In genomic region chr14:29217813-29218450, GRCh38 we compare ENCODE assay signal across 14 cellular contexts.
"Had no signal": no experiment of that assay in that cellular context is flagged by ENCODE, and none has a peak within 500 bp of the region (broad histone marks: within the 10 kb centered on the region; RNA-seq: fewer than 3 reads in every experiment).

No MANE protein-coding gene starts in this region.

- H3K9me3 ChIP-seq: esophagus muscularis mucosa, gastrocnemius medialis, thoracic aorta had no signal

- H3K36me3 ChIP-seq: esophagus muscularis mucosa, gastrocnemius medialis, thoracic aorta had no signal

- H3K27me3 Mint-ChIP-seq: activated naive CD4-positive, alpha-beta T cell treated with anti-CD3 and anti-CD28 coated beads, Interleukin-2, amount 50 U/mL, for 24 hours; stimulated activated naive CD8-positive, alpha-beta T cell treated with anti-CD3 and anti-CD28 coated beads, Interleukin-15, Interleukin-2, amounts not matched to agents 100 ng/mL and 50 ng/mL, for 24 hours had no signal

- H3K4me3 Mint-ChIP-seq: activated naive CD4-positive, alpha-beta T cell treated with anti-CD3 and anti-CD28 coated beads, Interleukin-2, amount 50 U/mL, for 24 hours; neural crest cell; stimulated activated naive CD8-positive, alpha-beta T cell treated with anti-CD3 and anti-CD28 coated beads, Interleukin-15, Interleukin-2, amounts not matched to agents 100 ng/mL and 50 ng/mL, for 24 hours; T-helper 2 cell treated with Interferon-gamma antibody and Interleukin-4, amounts not matched to agents 5 μg/mL and 100 μg/mL, for 36 hours had no signal

- DNase-seq: activated T-cell treated with anti-CD3 and anti-CD28 coated beads, Interleukin-2, amount 50 U/mL, for 1 hour; amniotic stem cell; cerebellar nuclear complex; gastrocnemius medialis; left ventricle myocardium superior; mesendoderm; stimulated activated CD4-positive, alpha-beta T cell treated with anti-CD3 and anti-CD28 coated beads, Interleukin-4, amount 100 ng/mL, for 1 hour had no signal

- H3K9me3 Mint-ChIP-seq: activated naive CD4-positive, alpha-beta T cell treated with anti-CD3 and anti-CD28 coated beads, Interleukin-2, amount 50 U/mL, for 24 hours had no signal

- H3K36me3 Mint-ChIP-seq: activated naive CD4-positive, alpha-beta T cell treated with anti-CD3 and anti-CD28 coated beads, Interleukin-2, amount 50 U/mL, for 24 hours had no signal

- H3K27me3 ChIP-seq: esophagus muscularis mucosa, gastrocnemius medialis had no signal

- H3K4me1 Mint-ChIP-seq: activated naive CD4-positive, alpha-beta T cell treated with anti-CD3 and anti-CD28 coated beads, Interleukin-2, amount 50 U/mL, for 24 hours; neural crest cell had no signal

- H3K4me1 ChIP-seq: gastrocnemius medialis had no signal

- H3K4me3 ChIP-seq: esophagus muscularis mucosa, gastrocnemius medialis, thoracic aorta had no signal

- H3K27ac Mint-ChIP-seq: activated naive CD4-positive, alpha-beta T cell treated with anti-CD3 and anti-CD28 coated beads, Interleukin-2, amount 50 U/mL, for 24 hours; stimulated activated naive CD8-positive, alpha-beta T cell treated with anti-CD3 and anti-CD28 coated beads, Interleukin-15, Interleukin-2, amounts not matched to agents 100 ng/mL and 50 ng/mL, for 24 hours; T-helper 2 cell treated with Interferon-gamma antibody and Interleukin-4, amounts not matched to agents 5 μg/mL and 100 μg/mL, for 36 hours had no signal

- H3K27ac ChIP-seq: esophagus muscularis mucosa, gastrocnemius medialis, thoracic aorta had no signal

- ATAC-seq: activated CD4-positive, CD25-positive, alpha-beta regulatory T cell treated with anti-CD3 and anti-CD28 coated beads, Interleukin-2, amount 50 U/mL, for 24 hours; gastrocnemius medialis; left ventricle myocardium superior had no signal
